8 cellular contexts compared by ENCODE assay signal in the genomic region with DNA sequence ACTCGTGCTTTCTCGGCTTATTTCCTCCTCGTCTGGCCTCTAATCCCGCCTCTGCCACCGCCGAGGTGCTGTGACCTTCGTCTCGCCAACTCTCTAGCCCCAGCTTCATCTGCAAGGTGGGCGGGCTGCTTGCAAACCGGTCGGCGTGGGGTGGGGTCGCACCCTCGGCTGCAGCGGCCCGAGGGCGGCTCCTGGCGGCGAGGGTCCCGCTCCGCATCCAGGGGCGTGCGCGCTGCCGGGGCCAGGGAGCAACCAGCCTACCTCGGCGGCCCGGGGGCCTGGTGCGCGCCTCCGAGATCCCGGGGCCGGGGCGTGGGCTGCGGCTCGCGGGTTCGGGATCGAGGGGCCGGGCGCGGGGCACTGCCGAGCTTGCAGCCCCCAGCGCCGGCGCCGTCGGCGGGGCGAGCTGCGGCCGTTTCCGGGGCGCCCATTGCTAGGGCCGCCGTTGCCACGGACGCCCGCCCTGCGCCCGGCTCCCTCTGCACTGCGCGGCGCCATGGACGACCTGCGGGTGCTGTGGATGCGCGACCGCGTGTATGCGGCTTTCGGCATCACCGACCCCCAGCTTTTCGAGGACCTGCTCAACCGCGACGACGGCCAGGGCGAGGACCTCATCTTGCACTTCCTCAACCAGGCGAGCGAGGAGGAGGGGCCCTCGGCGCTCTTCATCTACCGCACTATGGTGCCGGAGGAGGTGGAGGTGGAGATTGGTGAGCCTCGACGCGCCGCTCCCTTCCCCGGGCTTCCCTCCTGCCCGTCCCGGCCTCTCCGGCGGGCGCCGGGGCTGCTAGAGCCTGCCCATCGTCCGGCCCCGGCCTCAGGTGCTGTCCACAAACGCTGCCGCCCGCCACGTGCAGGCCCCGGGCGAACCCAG. TPM values are rescaled to one million over a fixed set of nuclear protein-coding genes. Genes with fewer than 3 reads are reported as not detected.
DNase-seq lines count a peak whose midpoint lies in the region; ATAC-seq, FAIRE-seq and TF ChIP-seq lines count a peak whose summit lies in the region.

A gene with protein sequence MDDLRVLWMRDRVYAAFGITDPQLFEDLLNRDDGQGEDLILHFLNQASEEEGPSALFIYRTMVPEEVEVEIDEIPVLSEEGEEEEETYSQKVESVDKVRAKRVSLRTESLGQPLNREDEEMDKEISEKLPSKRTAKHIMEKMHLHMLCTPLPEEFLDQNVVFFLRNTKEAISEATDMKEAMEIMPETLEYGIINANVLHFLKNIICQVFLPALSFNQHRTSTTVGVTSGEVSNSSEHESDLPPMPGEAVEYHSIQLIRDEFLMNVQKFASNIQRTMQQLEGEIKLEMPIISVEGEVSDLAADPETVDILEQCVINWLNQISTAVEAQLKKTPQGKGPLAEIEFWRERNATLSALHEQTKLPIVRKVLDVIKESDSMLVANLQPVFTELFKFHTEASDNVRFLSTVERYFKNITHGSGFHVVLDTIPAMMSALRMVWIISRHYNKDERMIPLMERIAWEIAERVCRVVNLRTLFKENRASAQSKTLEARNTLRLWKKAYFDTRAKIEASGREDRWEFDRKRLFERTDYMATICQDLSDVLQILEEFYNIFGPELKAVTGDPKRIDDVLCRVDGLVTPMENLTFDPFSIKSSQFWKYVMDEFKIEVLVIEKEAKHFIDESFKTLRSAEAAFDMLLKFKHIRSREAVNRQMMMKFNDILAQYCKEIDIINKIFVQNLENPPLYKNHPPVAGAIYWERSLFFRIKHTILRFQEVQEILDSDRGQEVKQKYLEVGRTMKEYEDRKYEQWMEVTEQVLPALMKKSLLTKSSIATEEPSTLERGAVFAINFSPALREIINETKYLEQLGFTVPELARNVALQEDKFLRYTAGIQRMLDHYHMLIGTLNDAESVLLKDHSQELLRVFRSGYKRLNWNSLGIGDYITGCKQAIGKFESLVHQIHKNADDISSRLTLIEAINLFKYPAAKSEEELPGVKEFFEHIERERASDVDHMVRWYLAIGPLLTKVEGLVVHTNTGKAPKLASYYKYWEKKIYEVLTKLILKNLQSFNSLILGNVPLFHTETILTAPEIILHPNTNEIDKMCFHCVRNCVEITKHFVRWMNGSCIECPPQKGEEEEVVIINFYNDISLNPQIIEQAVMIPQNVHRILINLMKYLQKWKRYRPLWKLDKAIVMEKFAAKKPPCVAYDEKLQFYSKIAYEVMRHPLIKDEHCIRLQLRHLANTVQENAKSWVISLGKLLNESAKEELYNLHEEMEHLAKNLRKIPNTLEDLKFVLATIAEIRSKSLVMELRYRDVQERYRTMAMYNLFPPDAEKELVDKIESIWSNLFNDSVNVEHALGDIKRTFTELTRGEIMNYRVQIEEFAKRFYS (N-terminal part only) (plus strand): TSS at position 461 of the 874 bp plus-strand sequence. CDS start 36 bp downstream, at position 497.

- peak; percentile 87 for ATAC-seq in HG03108 (IDR thresholded peaks at IDR 0.05; ENCODE audit: unreplicated experiment)
- ATAC-seq in stimulated activated effector memory CD8-positive, alpha-beta T cell treated with anti-CD3 and anti-CD28 coated beads, Interleukin-12 subunit alpha, Interleukin-12 subunit beta, amount 100 ng/mL, for 72 hours: peak; percentile 86

- H3K27me3 ChIP-seq in bronchial epithelial cell (ENCODE audit: control insufficient read depth, insufficient read depth, low read length): no peaks in the 10 kb centered on the region

- peak; percentile 23 for TF ChIP-seq CTCF in bronchial epithelial cell (IDR thresholded peaks at IDR 0.05; ENCODE audit: insufficient read depth, low read length, severe bottlenecking)
- no peak for TF ChIP-seq CTCF in lower leg skin (IDR thresholded peaks at IDR 0.05)

- H3K4me3 Mint-ChIP-seq in stimulated activated effector memory CD8-positive, alpha-beta T cell treated with anti-CD3 and anti-CD28 coated beads, Interleukin-12 subunit alpha, Interleukin-12 subunit beta, amount 100 ng/mL, for 72 hours: peak within 1 kb of the TSS; percentile 46

- peaks cover 29% of the 10 kb centered on the region for H3K36me3 Mint-ChIP-seq in stimulated activated effector memory CD8-positive, alpha-beta T cell treated with anti-CD3 and anti-CD28 coated beads, Interleukin-12 subunit alpha, Interleukin-12 subunit beta, amount 100 ng/mL, for 72 hours

- H3K36me3 ChIP-seq in bronchial epithelial cell (ENCODE audit: control insufficient read depth, insufficient read depth, low read length): no peaks in the 10 kb centered on the region

- TF ChIP-seq POLR2A in lower leg skin (IDR thresholded peaks at IDR 0.05): no peak

- intact Hi-C loops in lower leg skin (cut with DNase I; ENCODE audit: low total_unique reads): no loop called here

- no peak for FAIRE-seq in bronchial epithelial cell (lab: Jason Lieb, UNC)

- no peaks in the 10 kb centered on the region for H3K4me1 Mint-ChIP-seq in stimulated activated effector memory CD8-positive, alpha-beta T cell treated with anti-CD3 and anti-CD28 coated beads, Interleukin-12 subunit alpha, Interleukin-12 subunit beta, amount 100 ng/mL, for 72 hours

- no peak within 1 kb of the TSS for H3K27ac Mint-ChIP-seq in stimulated activated effector memory CD8-positive, alpha-beta T cell treated with anti-CD3 and anti-CD28 coated beads, Interleukin-12 subunit alpha, Interleukin-12 subunit beta, amount 100 ng/mL, for 72 hours

- peak; percentile 16 for DNase-seq in SIG-M5 treated with dmso at 0.1 percent for 504 hours (lab: John Stamatoyannopoulos, UW; ENCODE audit: unreplicated experiment)
- DNase-seq in SIG-M5 (lab: John Stamatoyannopoulos, UW): no peak
- DNase-seq in SW480 (ENCODE audit: low spot score): peak; percentile 26
- DNase-seq in bronchial epithelial cell (ENCODE audit: low read depth): no peak
- peak in 1 of 2 donors; percentile 84 for DNase-seq in lower leg skin (ENCODE audit: low spot score in 2 of 2)
- peak; percentile 20 to 64 for DNase-seq in stimulated activated effector memory CD8-positive, alpha-beta T cell treated with anti-CD3 and anti-CD28 coated beads, Interleukin-12 subunit alpha, Interleukin-12 subunit beta, amount 100 ng/mL, for 72 hours (ENCODE audit: low spot score in 2 of 2)
- DNase-seq in hippocampal formation (lab: John Stamatoyannopoulos, UW): no peak

- H3K4me3 ChIP-seq in bronchial epithelial cell (ENCODE audit: low read depth, low read length): peak within 1 kb of the TSS; percentile 37
- peak within 1 kb of the TSS; percentile 14 for H3K4me3 ChIP-seq in lower leg skin (ENCODE audit: low read depth, poor library complexity, severe bottlenecking)

- H3K9me3 Mint-ChIP-seq in stimulated activated effector memory CD8-positive, alpha-beta T cell treated with anti-CD3 and anti-CD28 coated beads, Interleukin-12 subunit alpha, Interleukin-12 subunit beta, amount 100 ng/mL, for 72 hours: no peaks in the 10 kb centered on the region

- 2 to 6% methylated on average over 59 to 71 of the region's 105 CpGs for WGBS in lower leg skin, 2 donors

RNA-seq across cellular contexts. Expression of the gene that starts here (rescaled TPM):
- total RNA-seq in bronchial epithelial cell (under 0.01 and 0.13 TPM in 2 replicates), lower leg skin (under 1 TPM in 3 of 4 donors, not detected in 1; 0.02 to 0.27 (median 0.06) TPM)

Comparison
In these comparisons a context has a peak if more than half of its experiments do, and no peak if none do; other contexts are left out.
1. DNase-seq: peak in SIG-M5 treated with dmso at 0.1 percent for 504 hours (single experiment), SW480 (single experiment) and stimulated activated effector memory CD8-positive, alpha-beta T cell treated with anti-CD3 and anti-CD28 coated beads, Interleukin-12 subunit alpha, Interleukin-12 subunit beta, amount 100 ng/mL, for 72 hours (2 of 2); none in SIG-M5 (single experiment), bronchial epithelial cell (single experiment) and hippocampal formation (0 of 2).